ENCODE assay signal across 2 cellular contexts in the genomic region with DNA sequence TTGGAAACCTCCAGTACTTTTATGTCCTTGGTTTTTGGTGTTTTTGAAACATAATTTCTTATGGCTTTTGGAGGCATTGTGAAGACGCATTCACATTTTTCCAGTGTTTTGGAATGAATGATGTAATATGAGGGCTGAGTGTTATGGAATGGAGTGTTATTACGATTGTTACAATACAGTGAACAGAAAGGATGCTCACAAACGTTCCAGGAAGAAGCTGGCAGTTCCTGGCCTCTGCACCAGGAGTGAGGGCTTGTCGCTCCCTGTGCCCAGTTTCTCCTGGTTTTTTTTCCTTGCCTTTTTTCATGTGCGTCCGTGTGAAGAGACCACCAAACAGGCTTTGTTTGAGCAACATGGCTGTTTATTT.
TF ChIP-seq lines count a peak whose summit lies in the region.

No MANE protein-coding gene starts in this region.

TF ChIP-seq in IMR-90, 13 proteins besides CTCF, POLR2A, EP300 and RAD21:
- TF ChIP-seq, protein P1, sequence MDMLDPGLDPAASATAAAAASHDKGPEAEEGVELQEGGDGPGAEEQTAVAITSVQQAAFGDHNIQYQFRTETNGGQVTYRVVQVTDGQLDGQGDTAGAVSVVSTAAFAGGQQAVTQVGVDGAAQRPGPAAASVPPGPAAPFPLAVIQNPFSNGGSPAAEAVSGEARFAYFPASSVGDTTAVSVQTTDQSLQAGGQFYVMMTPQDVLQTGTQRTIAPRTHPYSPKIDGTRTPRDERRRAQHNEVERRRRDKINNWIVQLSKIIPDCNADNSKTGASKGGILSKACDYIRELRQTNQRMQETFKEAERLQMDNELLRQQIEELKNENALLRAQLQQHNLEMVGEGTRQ (IDR thresholded peaks at IDR 0.05; ENCODE audit: low read depth, low read length) = no peak
- TF ChIP-seq, protein P2, sequence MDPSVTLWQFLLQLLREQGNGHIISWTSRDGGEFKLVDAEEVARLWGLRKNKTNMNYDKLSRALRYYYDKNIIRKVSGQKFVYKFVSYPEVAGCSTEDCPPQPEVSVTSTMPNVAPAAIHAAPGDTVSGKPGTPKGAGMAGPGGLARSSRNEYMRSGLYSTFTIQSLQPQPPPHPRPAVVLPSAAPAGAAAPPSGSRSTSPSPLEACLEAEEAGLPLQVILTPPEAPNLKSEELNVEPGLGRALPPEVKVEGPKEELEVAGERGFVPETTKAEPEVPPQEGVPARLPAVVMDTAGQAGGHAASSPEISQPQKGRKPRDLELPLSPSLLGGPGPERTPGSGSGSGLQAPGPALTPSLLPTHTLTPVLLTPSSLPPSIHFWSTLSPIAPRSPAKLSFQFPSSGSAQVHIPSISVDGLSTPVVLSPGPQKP (IDR thresholded peaks at IDR 0.05; ENCODE audit: borderline replicate concordance, low read depth, low read length) = no peak
- TF ChIP-seq BHLHE40 (IDR thresholded peaks at IDR 0.05; ENCODE audit: low read depth, low read length) (no peak), MXI1 (IDR thresholded peaks at IDR 0.05; ENCODE audit: borderline replicate concordance, low read depth, low read length) (no peak), RCOR1 (IDR thresholded peaks at IDR 0.05; ENCODE audit: insufficient replicate concordance, low read length) (no peak), RFX5 (IDR thresholded peaks at IDR 0.05; ENCODE audit: low read depth, low read length) (no peak), CEBPB (IDR thresholded peaks at IDR 0.05; ENCODE audit: low read depth, low read length) (no peak), CHD1 (IDR thresholded peaks at IDR 0.05; ENCODE audit: low read depth, low read length) (no peak), FOS (IDR thresholded peaks at IDR 0.05; ENCODE audit: low read depth, low read length) (no peak), MAZ (IDR thresholded peaks at IDR 0.05; ENCODE audit: borderline replicate concordance, low read depth, low read length) (no peak), SMC3 (IDR thresholded peaks at IDR 0.05; ENCODE audit: low read depth, low read length) (no peak), MAFK (IDR thresholded peaks at IDR 0.05; ENCODE audit: low read depth, low read length) (no peak), NFE2L2 (IDR thresholded peaks at IDR 0.05; ENCODE audit: low read depth, low read length) (no peak)

TF ChIP-seq in endothelial cell of umbilical vein, 7 proteins besides CTCF, POLR2A, EP300 and RAD21:
- TF ChIP-seq EZH2 (IDR thresholded peaks at IDR 0.05; ENCODE audit: borderline replicate concordance, low read depth, low read length, severe bottlenecking) (no peak), MYC (IDR thresholded peaks at IDR 0.05; ENCODE audit: low read depth, low read length) (no peak), POLR2AphosphoS5 (IDR thresholded peaks at IDR 0.05; ENCODE audit: insufficient read depth, low read depth, low read length) (no peak), JUN (IDR thresholded peaks at IDR 0.05; ENCODE audit: borderline replicate concordance, insufficient read depth, insufficient read length, low read depth) (no peak), GATA2 (IDR thresholded peaks at IDR 0.05; ENCODE audit: insufficient read depth, insufficient read length, low read depth, low read length) (no peak), FOS (IDR thresholded peaks at IDR 0.05; ENCODE audit: borderline replicate concordance, insufficient read depth, low read length) (no peak)
- TF ChIP-seq, protein P3, sequence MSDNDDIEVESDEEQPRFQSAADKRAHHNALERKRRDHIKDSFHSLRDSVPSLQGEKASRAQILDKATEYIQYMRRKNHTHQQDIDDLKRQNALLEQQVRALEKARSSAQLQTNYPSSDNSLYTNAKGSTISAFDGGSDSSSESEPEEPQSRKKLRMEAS (IDR thresholded peaks at IDR 0.05; ENCODE audit: insufficient read depth, insufficient read length) = no peak
